ENCODE assay signal across 21 cellular contexts in the genomic region with DNA sequence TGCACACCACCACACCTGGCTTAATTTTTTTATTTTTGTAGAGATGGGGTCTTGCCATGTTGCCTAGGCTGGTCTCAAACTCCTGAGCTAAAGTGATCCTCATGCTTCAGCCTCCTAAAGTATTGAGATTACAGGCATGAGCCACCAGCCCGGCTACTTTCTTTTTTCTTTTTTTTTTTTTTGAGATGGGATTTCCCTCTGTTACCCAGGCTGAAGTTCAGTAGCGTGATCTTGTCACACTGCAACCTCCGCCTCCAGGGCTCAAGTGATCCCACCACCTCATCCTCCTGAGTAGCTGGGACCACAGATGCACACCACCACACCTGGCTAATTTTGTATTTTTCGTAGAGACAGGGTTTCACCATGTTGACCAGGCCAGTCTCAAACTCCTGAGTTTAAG. TPM values are rescaled to one million over a fixed set of nuclear protein-coding genes. Genes with fewer than 3 reads are reported as not detected.
A peak's percentile ranks its signal among the peaks of the same experiment; 100 is the strongest.
DNase-seq lines count a peak whose midpoint lies in the region; ATAC-seq and TF ChIP-seq lines count a peak whose summit lies in the region.
"Had no signal": no experiment of that assay in that cellular context is flagged by ENCODE, and none has a peak within 500 bp of the region (broad histone marks: within the 10 kb centered on the region; RNA-seq: fewer than 3 reads in every experiment).

No MANE protein-coding gene starts in this region.

- no peaks in the 10 kb centered on the region for H4K20me1 ChIP-seq in HCT116 (ENCODE audit: insufficient read depth)
- H4K20me1 ChIP-seq: BLaER1 treated with 17β-estradiol and CSF1 and Interleukin-3, amounts not matched to agents 10 nM and 100 nM had no signal

- no peaks in the 10 kb centered on the region for H3K36me3 ChIP-seq in HCT116 (ENCODE audit: control insufficient read depth in 1 of 2, insufficient read depth in 2 of 2, low read length in 2 of 2)
- H3K36me3 ChIP-seq in suprapubic skin: peaks cover 3% of the 10 kb centered on the region
- H3K36me3 ChIP-seq: BE2C; BLaER1 treated with 17β-estradiol and CSF1 and Interleukin-3, amounts not matched to agents 10 nM and 100 nM had no signal

- BruUV-seq in HCT116 (replicated peaks; lab: Mats Ljungman, UMichigan): no TSS peak

- H2AFZ ChIP-seq in HCT116 (ENCODE audit: low read depth, low read length, poor library complexity, severe bottlenecking): no peak overlapping the region
- H2AFZ ChIP-seq: GM23248 had no signal

- peaks cover 23 to 31% of the 10 kb centered on the region in 2 experiments for H3K4me1 ChIP-seq in HCT116 (ENCODE audit: control insufficient read depth in 1 of 2, insufficient read depth in 2 of 2, low read length in 2 of 2)
- peaks cover 13% of the 10 kb centered on the region for H3K4me1 ChIP-seq in suprapubic skin
- H3K4me1 ChIP-seq: BE2C; BLaER1 treated with 17β-estradiol and CSF1 and Interleukin-3, amounts not matched to agents 10 nM and 100 nM had no signal

- TF ChIP-seq RAD21 in HCT116 (IDR thresholded peaks at IDR 0.05; ENCODE audit: low read depth): no peak

- peak overlapping the region; percentile 27; the same call in 1 of the 2 replicates for H3K4me2 ChIP-seq in HCT116 (ENCODE audit: low read length)
- H3K4me2 ChIP-seq: A549; BLaER1 treated with 17β-estradiol and CSF1 and Interleukin-3, amounts not matched to agents 10 nM and 100 nM had no signal

- WGBS in suprapubic skin: 77% methylated on average over 4 of the region's 4 CpGs

- RAD21 ChIA-PET in HCT116 (lab: Charles Lee; ENCODE audit: low non-redundant PET in 1 of 2, low total read pairs in 2 of 2, uncharacterized antibody in 2 of 2, unreplicated experiment in 2 of 2): no interaction called here

- POLR2A ChIA-PET in HCT116 (lab: Charles Lee): no interaction called here

- H3K79me2 ChIP-seq in HCT116 (ENCODE audit: insufficient read depth, low read length): no peaks in the 10 kb centered on the region

- no peaks in the 10 kb centered on the region for H3K9me3 ChIP-seq in HCT116 (ENCODE audit: control insufficient read depth in 1 of 2, insufficient read depth in 1 of 2, low read depth in 1 of 2, low read length in 2 of 2)
- no peaks in the 10 kb centered on the region for H3K9me3 ChIP-seq in suprapubic skin
- H3K9me3 ChIP-seq: A549; BE2C; BLaER1 treated with 17β-estradiol and CSF1 and Interleukin-3, amounts not matched to agents 10 nM and 100 nM had no signal

- TF ChIP-seq CTCF in HCT116 (IDR thresholded peaks at IDR 0.05 in 2 of 3, conservative IDR thresholded peaks at IDR 0.05 in 1 of 3; ENCODE audit: borderline replicate concordance in 1 of 3, insufficient read depth in 1 of 3, low read depth in 2 of 3, low read length in 2 of 3) (no peak), chondrocyte (IDR thresholded peaks at IDR 0.05) (no peak), suprapubic skin (IDR thresholded peaks at IDR 0.05) (no peak)

- CTCF ChIA-PET in HCT116 (lab: Charles Lee): no interaction called here

- ATAC-seq in HCT116 (no peak), HG03097 (IDR thresholded peaks at IDR 0.05; ENCODE audit: low FRiP score, unreplicated experiment) (no peak)
- ATAC-seq: A549 had no signal

- no peak overlapping the region for H3K27ac Mint-ChIP-seq in chondrocyte (ENCODE audit: unreplicated experiment)
- H3K27ac Mint-ChIP-seq: CD14-positive monocyte; CD4-positive, alpha-beta T cell; CD8-positive, alpha-beta memory T cell had no signal

- H3K36me3 Mint-ChIP-seq in chondrocyte (ENCODE audit: low read depth): peaks cover 5% of the 10 kb centered on the region
- H3K36me3 Mint-ChIP-seq: CD14-positive monocyte had no signal

- no peaks in the 10 kb centered on the region for H3K4me1 Mint-ChIP-seq in chondrocyte (ENCODE audit: low read depth)
- H3K4me1 Mint-ChIP-seq: CD14-positive monocyte had no signal

- TF ChIP-seq POLR2A in HCT116 (IDR thresholded peaks at IDR 0.05; ENCODE audit: borderline replicate concordance, extremely low read depth, insufficient read depth, insufficient read length) (no peak), suprapubic skin (IDR thresholded peaks at IDR 0.05) (no peak)

- H3K9me2 ChIP-seq in HCT116 (ENCODE audit: insufficient read depth): no peaks in the 10 kb centered on the region

- H3K27me3 ChIP-seq in HCT116 (ENCODE audit: insufficient read depth, low read length) (no peaks in the 10 kb centered on the region), suprapubic skin (no peaks in the 10 kb centered on the region)
- H3K27me3 ChIP-seq: BE2C; BLaER1 treated with 17β-estradiol and CSF1 and Interleukin-3, amounts not matched to agents 10 nM and 100 nM had no signal

- no peaks in the 10 kb centered on the region for H3K9me3 Mint-ChIP-seq in chondrocyte (ENCODE audit: low read depth)
- H3K9me3 Mint-ChIP-seq: CD14-positive monocyte; CD4-positive, alpha-beta T cell; CD8-positive, alpha-beta memory T cell had no signal

- intact Hi-C loops in HCT116 (cut with micrococcal nuclease): no loop called here

- no peak for TF ChIP-seq EP300 in suprapubic skin (IDR thresholded peaks at IDR 0.05)

- H3K27ac ChIP-seq in HCT116 (ENCODE audit: low read depth, low read length): no peak overlapping the region
- H3K27ac ChIP-seq in suprapubic skin: peak overlapping the region; percentile 21
- H3K27ac ChIP-seq: A549; BLaER1 treated with 17β-estradiol and CSF1 and Interleukin-3, amounts not matched to agents 10 nM and 100 nM; GM23248 had no signal

- H3K4me3 ChIP-seq in HCT116 (replicated peaks in 1 of 2; ENCODE audit: low read depth in 1 of 2, low read length in 2 of 2) (no peak overlapping the region), suprapubic skin (no peak overlapping the region)
- H3K4me3 ChIP-seq: A549; BLaER1 treated with 17β-estradiol and CSF1 and Interleukin-3, amounts not matched to agents 10 nM and 100 nM; GM23248 had no signal

- no peaks in the 10 kb centered on the region for H3K27me3 Mint-ChIP-seq in chondrocyte (ENCODE audit: low read depth)
- H3K27me3 Mint-ChIP-seq: CD4-positive, alpha-beta T cell; CD8-positive, alpha-beta memory T cell had no signal

- DNase-seq in HCT116 (ENCODE audit: low read depth, low spot score) (no peak), chondrocyte (ENCODE audit: low spot score) (peak; percentile 22), suprapubic skin (ENCODE audit: low spot score in 2 of 2) (no peak), DMS79 (lab: John Stamatoyannopoulos, UW) (no peak), D341Med (ENCODE audit: low spot score) (no peak)
- DNase-seq: 8988T; ACHN; AML-193; BE2C; CD4-positive, alpha-beta T cell; CD8-positive, alpha-beta memory T cell; DMS153; DMS79 treated with DMSO at 0.1 percent for 48 hours; GF-D8; GM23248; H7; HCEC 1CT had no signal

- H3K9ac ChIP-seq in HCT116 (ENCODE audit: low read length): 0 out of 2 replicates have a peak overlapping the region, but pooled peaks have one; percentile 26
- H3K9ac ChIP-seq: BLaER1 treated with 17β-estradiol and CSF1 and Interleukin-3, amounts not matched to agents 10 nM and 100 nM; GM23248 had no signal

- no peak overlapping the region for H3K4me3 Mint-ChIP-seq in chondrocyte (ENCODE audit: unreplicated experiment)
- H3K4me3 Mint-ChIP-seq: CD14-positive monocyte; CD4-positive, alpha-beta T cell; CD8-positive, alpha-beta memory T cell had no signal

TF ChIP-seq in HCT116, 20 proteins besides CTCF, POLR2A, EP300 and RAD21 (continues in another document):
- TF ChIP-seq CBX3 (IDR thresholded peaks at IDR 0.05; ENCODE audit: low read depth) (no peak), ZNF274 (IDR thresholded peaks at IDR 0.05; ENCODE audit: low read depth, low read length) (no peak), SP1 (IDR thresholded peaks at IDR 0.05; ENCODE audit: low read depth) (no peak), EZH2 (IDR thresholded peaks at IDR 0.05) (no peak), EZH2phosphoT487 (IDR thresholded peaks at IDR 0.05; ENCODE audit: borderline replicate concordance) (no peak), MAX (IDR thresholded peaks at IDR 0.05) (no peak), TCF7L2 (IDR thresholded peaks at IDR 0.05; ENCODE audit: borderline replicate concordance, extremely low read depth, insufficient read depth, insufficient read length) (no peak), FOSL1 (IDR thresholded peaks at IDR 0.05; ENCODE audit: low read depth) (no peak), ZFX (IDR thresholded peaks at IDR 0.05) (no peak), SRF (IDR thresholded peaks at IDR 0.05; ENCODE audit: low read depth) (no peak), ATF3 (IDR thresholded peaks at IDR 0.05) (no peak)
- TF ChIP-seq, protein P1, sequence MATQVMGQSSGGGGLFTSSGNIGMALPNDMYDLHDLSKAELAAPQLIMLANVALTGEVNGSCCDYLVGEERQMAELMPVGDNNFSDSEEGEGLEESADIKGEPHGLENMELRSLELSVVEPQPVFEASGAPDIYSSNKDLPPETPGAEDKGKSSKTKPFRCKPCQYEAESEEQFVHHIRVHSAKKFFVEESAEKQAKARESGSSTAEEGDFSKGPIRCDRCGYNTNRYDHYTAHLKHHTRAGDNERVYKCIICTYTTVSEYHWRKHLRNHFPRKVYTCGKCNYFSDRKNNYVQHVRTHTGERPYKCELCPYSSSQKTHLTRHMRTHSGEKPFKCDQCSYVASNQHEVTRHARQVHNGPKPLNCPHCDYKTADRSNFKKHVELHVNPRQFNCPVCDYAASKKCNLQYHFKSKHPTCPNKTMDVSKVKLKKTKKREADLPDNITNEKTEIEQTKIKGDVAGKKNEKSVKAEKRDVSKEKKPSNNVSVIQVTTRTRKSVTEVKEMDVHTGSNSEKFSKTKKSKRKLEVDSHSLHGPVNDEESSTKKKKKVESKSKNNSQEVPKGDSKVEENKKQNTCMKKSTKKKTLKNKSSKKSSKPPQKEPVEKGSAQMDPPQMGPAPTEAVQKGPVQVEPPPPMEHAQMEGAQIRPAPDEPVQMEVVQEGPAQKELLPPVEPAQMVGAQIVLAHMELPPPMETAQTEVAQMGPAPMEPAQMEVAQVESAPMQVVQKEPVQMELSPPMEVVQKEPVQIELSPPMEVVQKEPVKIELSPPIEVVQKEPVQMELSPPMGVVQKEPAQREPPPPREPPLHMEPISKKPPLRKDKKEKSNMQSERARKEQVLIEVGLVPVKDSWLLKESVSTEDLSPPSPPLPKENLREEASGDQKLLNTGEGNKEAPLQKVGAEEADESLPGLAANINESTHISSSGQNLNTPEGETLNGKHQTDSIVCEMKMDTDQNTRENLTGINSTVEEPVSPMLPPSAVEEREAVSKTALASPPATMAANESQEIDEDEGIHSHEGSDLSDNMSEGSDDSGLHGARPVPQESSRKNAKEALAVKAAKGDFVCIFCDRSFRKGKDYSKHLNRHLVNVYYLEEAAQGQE (IDR thresholded peaks at IDR 0.05; ENCODE audit: low read depth): no peak

RNA-seq across cellular contexts. Expression of gene LIMA1, which starts 51.1 kb away (rescaled TPM):
- total RNA-seq in HCT116 (2021; ENCODE audit: unreplicated experiment) (79.6 TPM), chondrocyte (90.3 to 120 TPM (median 114 TPM) in 3 replicates), suprapubic skin (100 to 1,000 TPM in 1 of 4 donors, 10 to 100 TPM in 3; 66.6 to 105 (median 89.6) TPM)
- polyA plus RNA-seq in HCT116 (2012): 31.8 and 36.5 TPM in 2 replicates
